Comparison of ENCODE assay signal across 1 cellular context in the genomic region with DNA sequence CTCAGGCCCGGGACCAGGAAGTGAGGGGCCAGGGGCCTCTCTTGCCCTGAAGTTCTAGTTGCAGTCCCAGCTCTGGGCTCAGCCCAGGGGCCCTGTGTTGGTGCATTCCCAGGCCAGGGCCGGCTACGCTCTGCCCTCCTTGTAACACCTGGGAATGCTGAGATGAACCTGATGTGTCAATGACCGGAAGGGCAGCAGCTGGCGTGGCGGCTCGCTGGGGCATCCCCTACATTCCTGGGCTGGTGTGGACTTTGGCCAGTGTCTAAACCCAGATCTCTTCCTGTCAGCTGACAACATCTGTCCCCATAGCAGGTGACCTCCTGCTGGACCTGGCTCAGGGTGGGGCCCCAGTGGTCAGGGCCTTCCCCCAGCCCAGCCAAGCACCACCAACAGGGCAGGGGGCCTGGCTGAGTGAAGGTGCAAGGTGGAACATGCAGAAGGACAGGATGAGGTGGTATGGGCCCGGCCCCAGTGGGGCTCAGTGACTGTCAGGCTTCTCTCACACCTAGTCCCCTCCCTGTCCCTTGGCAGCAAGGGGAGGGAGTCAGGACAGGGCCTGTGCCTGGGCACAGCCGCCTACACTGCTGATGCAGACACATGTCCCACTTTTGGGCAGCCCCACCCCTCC.
TF ChIP-seq lines count a peak whose summit lies in the region.

No MANE protein-coding gene starts in this region.

TF ChIP-seq in HepG2, 621 proteins besides CTCF, POLR2A, EP300 and RAD21 (continued from another document and continues in another):
- 0 out of 2 replicates have a peak, but pooled peaks have one; percentile 26 for TF ChIP-seq ZNF333 (CRISPR knock-in tag; IDR thresholded peaks at IDR 0.05; ENCODE audit: borderline replicate concordance)
- peak; percentile 63; the same call in 1 of the 2 replicates for TF ChIP-seq ZIK1 (CRISPR knock-in tag; IDR thresholded peaks at IDR 0.05; ENCODE audit: borderline replicate concordance, low read depth)
- no peak for TF ChIP-seq REXO4 (CRISPR knock-in tag; IDR thresholded peaks at IDR 0.05; ENCODE audit: borderline replicate concordance)
- no peak; the same call in 1 of the 2 replicates for TF ChIP-seq CHD2 (IDR thresholded peaks at IDR 0.05; ENCODE audit: low read depth, low read length)
- TF ChIP-seq ZNF562 (CRISPR knock-in tag; IDR thresholded peaks at IDR 0.05; ENCODE audit: borderline replicate concordance) = no peak
- TF ChIP-seq MYC (CRISPR knock-in tag; IDR thresholded peaks at IDR 0.05; ENCODE audit: borderline replicate concordance) = peak; percentile 94
- TF ChIP-seq, protein P1, sequence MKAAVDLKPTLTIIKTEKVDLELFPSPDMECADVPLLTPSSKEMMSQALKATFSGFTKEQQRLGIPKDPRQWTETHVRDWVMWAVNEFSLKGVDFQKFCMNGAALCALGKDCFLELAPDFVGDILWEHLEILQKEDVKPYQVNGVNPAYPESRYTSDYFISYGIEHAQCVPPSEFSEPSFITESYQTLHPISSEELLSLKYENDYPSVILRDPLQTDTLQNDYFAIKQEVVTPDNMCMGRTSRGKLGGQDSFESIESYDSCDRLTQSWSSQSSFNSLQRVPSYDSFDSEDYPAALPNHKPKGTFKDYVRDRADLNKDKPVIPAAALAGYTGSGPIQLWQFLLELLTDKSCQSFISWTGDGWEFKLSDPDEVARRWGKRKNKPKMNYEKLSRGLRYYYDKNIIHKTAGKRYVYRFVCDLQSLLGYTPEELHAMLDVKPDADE (CRISPR knock-in tag; IDR thresholded peaks at IDR 0.05) = no peak
- TF ChIP-seq, protein P2, sequence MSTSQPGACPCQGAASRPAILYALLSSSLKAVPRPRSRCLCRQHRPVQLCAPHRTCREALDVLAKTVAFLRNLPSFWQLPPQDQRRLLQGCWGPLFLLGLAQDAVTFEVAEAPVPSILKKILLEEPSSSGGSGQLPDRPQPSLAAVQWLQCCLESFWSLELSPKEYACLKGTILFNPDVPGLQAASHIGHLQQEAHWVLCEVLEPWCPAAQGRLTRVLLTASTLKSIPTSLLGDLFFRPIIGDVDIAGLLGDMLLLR (CRISPR knock-in tag; IDR thresholded peaks at IDR 0.05) = peak; percentile 55; the same call in 1 of the 2 replicates
- TF ChIP-seq GATAD2A (CRISPR knock-in tag; IDR thresholded peaks at IDR 0.05) = peak; percentile 97
- peak; percentile 94 for TF ChIP-seq SOX5 (CRISPR knock-in tag; IDR thresholded peaks at IDR 0.05; ENCODE audit: borderline replicate concordance)
- TF ChIP-seq ZNF619 (CRISPR knock-in tag; IDR thresholded peaks at IDR 0.05) = peak; percentile 92; the same call in 1 of the 2 replicates
- no peak for TF ChIP-seq ZFP82 (CRISPR knock-in tag; IDR thresholded peaks at IDR 0.05; ENCODE audit: borderline replicate concordance)
- TF ChIP-seq ZNF644 (CRISPR knock-in tag; IDR thresholded peaks at IDR 0.05; ENCODE audit: low read depth) = peak; percentile 76; the same call in 1 of the 2 replicates
- TF ChIP-seq, protein P3, sequence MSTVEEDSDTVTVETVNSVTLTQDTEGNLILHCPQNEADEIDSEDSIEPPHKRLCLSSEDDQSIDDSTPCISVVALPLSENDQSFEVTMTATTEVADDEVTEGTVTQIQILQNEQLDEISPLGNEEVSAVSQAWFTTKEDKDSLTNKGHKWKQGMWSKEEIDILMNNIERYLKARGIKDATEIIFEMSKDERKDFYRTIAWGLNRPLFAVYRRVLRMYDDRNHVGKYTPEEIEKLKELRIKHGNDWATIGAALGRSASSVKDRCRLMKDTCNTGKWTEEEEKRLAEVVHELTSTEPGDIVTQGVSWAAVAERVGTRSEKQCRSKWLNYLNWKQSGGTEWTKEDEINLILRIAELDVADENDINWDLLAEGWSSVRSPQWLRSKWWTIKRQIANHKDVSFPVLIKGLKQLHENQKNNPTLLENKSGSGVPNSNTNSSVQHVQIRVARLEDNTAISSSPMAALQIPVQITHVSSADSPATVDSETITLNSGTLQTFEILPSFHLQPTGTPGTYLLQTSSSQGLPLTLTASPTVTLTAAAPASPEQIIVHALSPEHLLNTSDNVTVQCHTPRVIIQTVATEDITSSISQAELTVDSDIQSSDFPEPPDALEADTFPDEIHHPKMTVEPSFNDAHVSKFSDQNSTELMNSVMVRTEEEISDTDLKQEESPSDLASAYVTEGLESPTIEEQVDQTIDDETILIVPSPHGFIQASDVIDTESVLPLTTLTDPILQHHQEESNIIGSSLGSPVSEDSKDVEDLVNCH (CRISPR knock-in tag; IDR thresholded peaks at IDR 0.05) = no peak
- TF ChIP-seq CEBPG (CRISPR knock-in tag; IDR thresholded peaks at IDR 0.05) = peak; percentile 89
- TF ChIP-seq HOXA3 (CRISPR knock-in tag; IDR thresholded peaks at IDR 0.05) = peak; percentile 95
- peak; percentile 6; the same call in 1 of the 2 replicates for TF ChIP-seq SMC3 (IDR thresholded peaks at IDR 0.05; ENCODE audit: low read length)
- no peak for TF ChIP-seq ZNF570 (CRISPR knock-in tag; IDR thresholded peaks at IDR 0.05; ENCODE audit: borderline replicate concordance)
- TF ChIP-seq ATAD3A (CRISPR knock-in tag; IDR thresholded peaks at IDR 0.05) = no peak
- TF ChIP-seq, protein P4, sequence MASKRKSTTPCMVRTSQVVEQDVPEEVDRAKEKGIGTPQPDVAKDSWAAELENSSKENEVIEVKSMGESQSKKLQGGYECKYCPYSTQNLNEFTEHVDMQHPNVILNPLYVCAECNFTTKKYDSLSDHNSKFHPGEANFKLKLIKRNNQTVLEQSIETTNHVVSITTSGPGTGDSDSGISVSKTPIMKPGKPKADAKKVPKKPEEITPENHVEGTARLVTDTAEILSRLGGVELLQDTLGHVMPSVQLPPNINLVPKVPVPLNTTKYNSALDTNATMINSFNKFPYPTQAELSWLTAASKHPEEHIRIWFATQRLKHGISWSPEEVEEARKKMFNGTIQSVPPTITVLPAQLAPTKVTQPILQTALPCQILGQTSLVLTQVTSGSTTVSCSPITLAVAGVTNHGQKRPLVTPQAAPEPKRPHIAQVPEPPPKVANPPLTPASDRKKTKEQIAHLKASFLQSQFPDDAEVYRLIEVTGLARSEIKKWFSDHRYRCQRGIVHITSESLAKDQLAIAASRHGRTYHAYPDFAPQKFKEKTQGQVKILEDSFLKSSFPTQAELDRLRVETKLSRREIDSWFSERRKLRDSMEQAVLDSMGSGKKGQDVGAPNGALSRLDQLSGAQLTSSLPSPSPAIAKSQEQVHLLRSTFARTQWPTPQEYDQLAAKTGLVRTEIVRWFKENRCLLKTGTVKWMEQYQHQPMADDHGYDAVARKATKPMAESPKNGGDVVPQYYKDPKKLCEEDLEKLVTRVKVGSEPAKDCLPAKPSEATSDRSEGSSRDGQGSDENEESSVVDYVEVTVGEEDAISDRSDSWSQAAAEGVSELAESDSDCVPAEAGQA (IDR thresholded peaks at IDR 0.05; ENCODE audit: low read depth) = no peak
- TF ChIP-seq, protein P4 (CRISPR knock-in tag; IDR thresholded peaks at IDR 0.05; ENCODE audit: borderline replicate concordance) = no peak
- peak; percentile 87 for TF ChIP-seq PPARG (CRISPR knock-in tag; conservative IDR thresholded peaks at IDR 0.05)
- TF ChIP-seq, protein P5, sequence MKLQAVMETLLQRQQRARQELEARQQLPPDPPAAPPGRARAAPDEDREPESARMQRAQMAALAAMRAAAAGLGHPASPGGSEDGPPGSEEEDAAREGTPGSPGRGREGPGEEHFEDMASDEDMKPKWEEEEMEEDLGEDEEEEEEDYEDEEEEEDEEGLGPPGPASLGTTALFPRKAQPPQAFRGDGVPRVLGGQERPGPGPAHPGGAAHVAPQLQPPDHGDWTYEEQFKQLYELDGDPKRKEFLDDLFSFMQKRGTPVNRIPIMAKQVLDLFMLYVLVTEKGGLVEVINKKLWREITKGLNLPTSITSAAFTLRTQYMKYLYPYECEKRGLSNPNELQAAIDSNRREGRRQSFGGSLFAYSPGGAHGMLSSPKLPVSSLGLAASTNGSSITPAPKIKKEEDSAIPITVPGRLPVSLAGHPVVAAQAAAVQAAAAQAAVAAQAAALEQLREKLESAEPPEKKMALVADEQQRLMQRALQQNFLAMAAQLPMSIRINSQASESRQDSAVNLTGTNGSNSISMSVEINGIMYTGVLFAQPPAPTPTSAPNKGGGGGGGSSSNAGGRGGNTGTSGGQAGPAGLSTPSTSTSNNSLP (IDR thresholded peaks at IDR 0.05; ENCODE audit: low read depth, low read length) = no peak; the same call in none of the 2 replicates
- TF ChIP-seq ZNF501 (CRISPR knock-in tag; IDR thresholded peaks at IDR 0.05) = peak; percentile 95
- peak; percentile 90 for TF ChIP-seq POGZ (CRISPR knock-in tag; IDR thresholded peaks at IDR 0.05)
- TF ChIP-seq IKZF4 (CRISPR knock-in tag; IDR thresholded peaks at IDR 0.05; ENCODE audit: borderline replicate concordance, low read depth, not compliant biosample characterization) = peak; percentile 58
- TF ChIP-seq DR1 (CRISPR knock-in tag; IDR thresholded peaks at IDR 0.05) = peak; percentile 65
- TF ChIP-seq ZNF326 (CRISPR knock-in tag; IDR thresholded peaks at IDR 0.05; ENCODE audit: borderline replicate concordance) = no peak; the same call in 1 of the 2 replicates
- no peak; the same call in 1 of the 2 replicates for TF ChIP-seq GATA4 (IDR thresholded peaks at IDR 0.05; ENCODE audit: borderline replicate concordance, low read depth)
- TF ChIP-seq, protein P6, sequence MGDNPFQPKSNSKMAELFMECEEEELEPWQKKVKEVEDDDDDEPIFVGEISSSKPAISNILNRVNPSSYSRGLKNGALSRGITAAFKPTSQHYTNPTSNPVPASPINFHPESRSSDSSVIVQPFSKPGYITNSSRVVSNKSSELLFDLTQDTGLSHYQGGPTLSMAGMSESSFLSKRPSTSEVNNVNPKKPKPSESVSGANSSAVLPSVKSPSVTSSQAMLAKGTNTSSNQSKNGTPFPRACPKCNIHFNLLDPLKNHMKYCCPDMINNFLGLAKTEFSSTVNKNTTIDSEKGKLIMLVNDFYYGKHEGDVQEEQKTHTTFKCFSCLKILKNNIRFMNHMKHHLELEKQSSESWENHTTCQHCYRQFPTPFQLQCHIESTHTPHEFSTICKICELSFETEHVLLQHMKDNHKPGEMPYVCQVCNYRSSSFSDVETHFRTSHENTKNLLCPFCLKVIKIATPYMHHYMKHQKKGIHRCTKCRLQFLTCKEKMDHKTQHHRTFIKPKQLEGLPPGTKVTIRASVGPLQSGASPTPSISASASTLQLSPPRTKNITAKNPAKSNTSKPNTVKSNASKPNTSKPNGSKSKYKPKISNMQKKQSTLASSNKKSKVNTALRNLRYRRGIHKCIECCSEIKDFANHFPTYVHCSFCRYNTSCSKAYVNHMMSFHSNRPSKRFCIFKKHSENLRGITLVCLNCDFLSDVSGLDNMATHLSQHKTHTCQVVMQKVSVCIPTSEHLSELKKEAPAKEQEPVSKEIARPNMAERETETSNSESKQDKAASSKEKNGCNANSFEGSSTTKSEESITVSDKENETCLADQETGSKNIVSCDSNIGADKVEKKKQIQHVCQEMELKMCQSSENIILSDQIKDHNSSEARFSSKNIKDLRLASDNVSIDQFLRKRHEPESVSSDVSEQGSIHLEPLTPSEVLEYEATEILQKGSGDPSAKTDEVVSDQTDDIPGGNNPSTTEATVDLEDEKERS (CRISPR knock-in tag; IDR thresholded peaks at IDR 0.05) = peak; percentile 49; the same call in 1 of the 2 replicates
- TF ChIP-seq, protein P7, sequence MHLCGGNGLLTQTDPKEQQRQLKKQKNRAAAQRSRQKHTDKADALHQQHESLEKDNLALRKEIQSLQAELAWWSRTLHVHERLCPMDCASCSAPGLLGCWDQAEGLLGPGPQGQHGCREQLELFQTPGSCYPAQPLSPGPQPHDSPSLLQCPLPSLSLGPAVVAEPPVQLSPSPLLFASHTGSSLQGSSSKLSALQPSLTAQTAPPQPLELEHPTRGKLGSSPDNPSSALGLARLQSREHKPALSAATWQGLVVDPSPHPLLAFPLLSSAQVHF (CRISPR knock-in tag; IDR thresholded peaks at IDR 0.05) = no peak
- TF ChIP-seq MIER2 (CRISPR knock-in tag; IDR thresholded peaks at IDR 0.05) = peak; percentile 83; the same call in 1 of the 2 replicates
- no peak for TF ChIP-seq HOXA7 (CRISPR knock-in tag; IDR thresholded peaks at IDR 0.05)
- TF ChIP-seq ZNF792 (CRISPR knock-in tag; IDR thresholded peaks at IDR 0.05) = peak; percentile 96
- TF ChIP-seq HCFC1 (IDR thresholded peaks at IDR 0.05; ENCODE audit: low read depth, low read length) = peak; percentile 23; the same call in 1 of the 2 replicates
- 0 out of 2 replicates have a peak, but pooled peaks have one; percentile 53 for TF ChIP-seq TEAD2 (CRISPR knock-in tag; IDR thresholded peaks at IDR 0.05)
- peak; percentile 98 for TF ChIP-seq SMAD3 (CRISPR knock-in tag; IDR thresholded peaks at IDR 0.05)
- peak; percentile 100 for TF ChIP-seq MED1 (CRISPR knock-in tag; IDR thresholded peaks at IDR 0.05)
- peak; percentile 82; the same call in 1 of the 2 replicates for TF ChIP-seq ZBTB3 (CRISPR knock-in tag; IDR thresholded peaks at IDR 0.05; ENCODE audit: borderline replicate concordance, low read depth)
- TF ChIP-seq, protein P8, sequence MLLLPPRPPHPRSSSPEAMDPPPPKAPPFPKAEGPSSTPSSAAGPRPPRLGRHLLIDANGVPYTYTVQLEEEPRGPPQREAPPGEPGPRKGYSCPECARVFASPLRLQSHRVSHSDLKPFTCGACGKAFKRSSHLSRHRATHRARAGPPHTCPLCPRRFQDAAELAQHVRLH (CRISPR knock-in tag; IDR thresholded peaks at IDR 0.05; ENCODE audit: borderline replicate concordance, low read depth) = peak; percentile 97
- peak; percentile 87 for TF ChIP-seq MED8 (CRISPR knock-in tag; IDR thresholded peaks at IDR 0.05; ENCODE audit: insufficient replicate concordance)
- no peak for TF ChIP-seq NFRKB (IDR thresholded peaks at IDR 0.05)
- TF ChIP-seq, protein P9, sequence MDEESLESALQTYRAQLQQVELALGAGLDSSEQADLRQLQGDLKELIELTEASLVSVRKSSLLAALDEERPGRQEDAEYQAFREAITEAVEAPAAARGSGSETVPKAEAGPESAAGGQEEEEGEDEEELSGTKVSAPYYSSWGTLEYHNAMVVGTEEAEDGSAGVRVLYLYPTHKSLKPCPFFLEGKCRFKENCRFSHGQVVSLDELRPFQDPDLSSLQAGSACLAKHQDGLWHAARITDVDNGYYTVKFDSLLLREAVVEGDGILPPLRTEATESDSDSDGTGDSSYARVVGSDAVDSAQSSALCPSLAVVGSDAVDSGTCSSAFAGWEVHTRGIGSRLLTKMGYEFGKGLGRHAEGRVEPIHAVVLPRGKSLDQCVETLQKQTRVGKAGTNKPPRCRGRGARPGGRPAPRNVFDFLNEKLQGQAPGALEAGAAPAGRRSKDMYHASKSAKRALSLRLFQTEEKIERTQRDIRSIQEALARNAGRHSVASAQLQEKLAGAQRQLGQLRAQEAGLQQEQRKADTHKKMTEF (CRISPR knock-in tag; IDR thresholded peaks at IDR 0.05) = peak; percentile 99
- TF ChIP-seq ERF (CRISPR knock-in tag; IDR thresholded peaks at IDR 0.05) = peak; percentile 99
